1 cellular context compared by ENCODE assay signal in genomic region chr20:64080013-64080812, GRCh38.
TF ChIP-seq lines count a peak whose summit lies in the region.

Gene OPRL1, plus strand, starts transcription at chr20:64080082. Its CDS starts 12,639 bp downstream, at chr20:64092721.

TF ChIP-seq in HepG2, 621 proteins besides CTCF, POLR2A, EP300 and RAD21 (continued from another document and continues in another):
- 0 out of 2 replicates have a peak, but pooled peaks have one; percentile 24 for TF ChIP-seq ZFP91 (CRISPR knock-in tag; IDR thresholded peaks at IDR 0.05; ENCODE audit: borderline replicate concordance)
- TF ChIP-seq TCF7L2 (IDR thresholded peaks at IDR 0.05; ENCODE audit: low read depth, low read length) = no peak
- TF ChIP-seq YEATS2 (CRISPR knock-in tag; IDR thresholded peaks at IDR 0.05; ENCODE audit: borderline replicate concordance) = no peak
- no peak for TF ChIP-seq ZNF337 (CRISPR knock-in tag; IDR thresholded peaks at IDR 0.05; ENCODE audit: borderline replicate concordance, low read depth)
- TF ChIP-seq CEBPG (CRISPR knock-in tag; IDR thresholded peaks at IDR 0.05) = no peak
- 0 out of 2 replicates have a peak, but pooled peaks have one; percentile 32 for TF ChIP-seq SP2 (CRISPR knock-in tag; IDR thresholded peaks at IDR 0.05)
- TF ChIP-seq PAXIP1 (CRISPR knock-in tag; conservative IDR thresholded peaks at IDR 0.05) = no peak
- no peak for TF ChIP-seq CCDC6 (CRISPR knock-in tag; IDR thresholded peaks at IDR 0.05)
- TF ChIP-seq AKNA (CRISPR knock-in tag; IDR thresholded peaks at IDR 0.05; ENCODE audit: borderline replicate concordance) = no peak
- TF ChIP-seq SRSF1 (optimal IDR thresholded peaks at IDR 0.05; ENCODE audit: low read depth, low read length) = no peak
- TF ChIP-seq ZNF704 (CRISPR knock-in tag; IDR thresholded peaks at IDR 0.05; ENCODE audit: borderline replicate concordance) = 0 out of 2 replicates have a peak, but pooled peaks have one; percentile 12
- no peak for TF ChIP-seq ZNF75D (CRISPR knock-in tag; IDR thresholded peaks at IDR 0.05; ENCODE audit: borderline replicate concordance)
- 0 out of 2 replicates have a peak, but pooled peaks have one; percentile 15 for TF ChIP-seq PHF21A (CRISPR knock-in tag; IDR thresholded peaks at IDR 0.05)
- TF ChIP-seq ZMYM3 (CRISPR knock-in tag; IDR thresholded peaks at IDR 0.05) = peak; percentile 61; the same call in 1 of the 2 replicates
- peak; percentile 50; the same call in 1 of the 2 replicates for TF ChIP-seq TARDBP (CRISPR knock-in tag; IDR thresholded peaks at IDR 0.05)
- TF ChIP-seq RERE (CRISPR knock-in tag; IDR thresholded peaks at IDR 0.05; ENCODE audit: low read depth) = no peak
- no peak for TF ChIP-seq ZFP36L1 (CRISPR knock-in tag; IDR thresholded peaks at IDR 0.05)
- no peak for TF ChIP-seq GLMP (CRISPR knock-in tag; IDR thresholded peaks at IDR 0.05; ENCODE audit: borderline replicate concordance)
- peak; percentile 44; the same call in 1 of the 2 replicates for TF ChIP-seq ZNF605 (CRISPR knock-in tag; IDR thresholded peaks at IDR 0.05)
- TF ChIP-seq TP53 (CRISPR knock-in tag; conservative IDR thresholded peaks at IDR 0.05) = no peak
- TF ChIP-seq SMYD3 (CRISPR knock-in tag; IDR thresholded peaks at IDR 0.05) = no peak
- TF ChIP-seq ZNF263 (CRISPR knock-in tag; IDR thresholded peaks at IDR 0.05) = no peak
- TF ChIP-seq MED1 (CRISPR knock-in tag; IDR thresholded peaks at IDR 0.05) = no peak
- no peak for TF ChIP-seq ARID3A (IDR thresholded peaks at IDR 0.05; ENCODE audit: low read depth, low read length)
- TF ChIP-seq HOXA3 (CRISPR knock-in tag; IDR thresholded peaks at IDR 0.05) = no peak
- TF ChIP-seq RBM22 (optimal IDR thresholded peaks at IDR 0.05; ENCODE audit: low read length) = no peak
- no peak for TF ChIP-seq DRAP1 (CRISPR knock-in tag; IDR thresholded peaks at IDR 0.05)
- TF ChIP-seq ZFP62 (CRISPR knock-in tag; IDR thresholded peaks at IDR 0.05) = no peak
- no peak for TF ChIP-seq KAT8 (CRISPR knock-in tag; IDR thresholded peaks at IDR 0.05)
- TF ChIP-seq ZSCAN12 (CRISPR knock-in tag; IDR thresholded peaks at IDR 0.05) = no peak
- TF ChIP-seq ZNF563 (CRISPR knock-in tag; IDR thresholded peaks at IDR 0.05) = no peak; the same call in 1 of the 2 replicates
- no peak for TF ChIP-seq FOSL1 (CRISPR knock-in tag; IDR thresholded peaks at IDR 0.05; ENCODE audit: borderline replicate concordance)
- TF ChIP-seq ZIK1 (CRISPR knock-in tag; IDR thresholded peaks at IDR 0.05; ENCODE audit: borderline replicate concordance, low read depth) = no peak
- no peak for TF ChIP-seq ZNF724P (CRISPR knock-in tag; IDR thresholded peaks at IDR 0.05; ENCODE audit: borderline replicate concordance)
- TF ChIP-seq HBP1 (CRISPR knock-in tag; IDR thresholded peaks at IDR 0.05; ENCODE audit: low read depth) = peak; percentile 72; the same call in 1 of the 2 replicates
- TF ChIP-seq TOE1 (CRISPR knock-in tag; IDR thresholded peaks at IDR 0.05) = no peak
